In the genomic region with DNA sequence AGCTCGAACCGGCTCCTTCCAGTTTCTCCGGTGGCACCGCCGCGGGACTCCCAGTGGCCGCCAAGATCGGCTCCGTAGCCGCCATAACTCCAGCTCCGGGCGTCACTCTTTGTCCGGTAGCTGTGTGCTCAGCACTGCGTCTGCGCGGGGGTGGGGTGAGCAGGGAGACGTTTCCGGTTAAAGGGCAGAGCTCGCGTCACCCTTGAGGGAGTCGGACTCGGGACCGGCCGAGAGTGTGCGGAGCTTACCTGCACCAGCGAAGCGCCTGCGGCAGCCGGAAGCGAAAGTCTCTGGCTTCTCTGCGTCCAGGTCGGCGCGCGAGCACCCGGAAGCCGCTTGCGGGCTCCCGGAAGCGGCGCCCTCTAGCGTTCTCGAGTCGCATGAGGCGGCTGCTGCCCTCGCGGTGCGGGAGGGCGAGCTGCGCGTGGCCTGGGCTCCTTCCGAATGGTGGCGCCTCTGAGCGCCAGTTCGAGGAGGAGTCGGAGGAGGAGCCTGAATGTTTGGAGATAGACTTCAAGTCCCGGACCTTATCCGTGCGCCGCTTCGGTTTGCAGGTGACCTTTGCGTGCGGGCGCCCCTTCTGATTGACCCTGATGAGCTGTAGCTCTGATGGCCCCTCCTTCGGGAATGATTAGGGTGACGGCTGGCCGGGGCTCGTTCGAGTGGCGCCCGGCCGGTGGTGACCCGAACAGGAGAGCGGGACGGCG, we compare ENCODE assay signal across 9 cellular contexts. TPM values are rescaled to one million over a fixed set of nuclear protein-coding genes. Genes with fewer than 3 reads are reported as not detected.
A peak's percentile ranks its signal among the peaks of the same experiment; 100 is the strongest.
DNase-seq lines count a peak whose midpoint lies in the region; ATAC-seq, FAIRE-seq and TF ChIP-seq lines count a peak whose summit lies in the region.
"Had no signal": no experiment of that assay in that cellular context is flagged by ENCODE, and none has a peak within 500 bp of the region (broad histone marks: within the 10 kb centered on the region; RNA-seq: fewer than 3 reads in every experiment).

A gene (minus strand): TSS at position 303 of the 707 bp plus-strand sequence. CDS start 218 bp downstream, at position 85.

- H3K4me1 ChIP-seq in mammary epithelial cell (ENCODE audit: insufficient read depth, low read length): peaks cover 14% of the 10 kb centered on the region
- peaks cover 8% of the 10 kb centered on the region; the same call in 1 of the 2 replicates for H3K4me1 ChIP-seq in iPS-20b (ENCODE audit: insufficient read depth, low read length)
- H3K4me1 ChIP-seq in small intestine (ENCODE audit: control insufficient read depth in 2 of 2, insufficient read depth in 1 of 2, low read depth in 1 of 2, low read length in 1 of 2): peaks cover 0 to 3% of the 10 kb centered on the region in 2 donors

- peak within 1 kb of the TSS; percentile 98 for H3K9ac ChIP-seq in mammary epithelial cell (ENCODE audit: insufficient read depth, low read length)
- peak within 1 kb of the TSS; percentile 98 for H3K9ac ChIP-seq in iPS-20b (ENCODE audit: low read depth, low read length)

- in situ Hi-C loops in mammary epithelial cell (cut with MboI; ENCODE audit: low sequenced_read_pairs in 2 of 2): no loop called here

- H2AFZ ChIP-seq in mammary epithelial cell (ENCODE audit: low read depth, low read length): peak within 1 kb of the TSS; percentile 97

- H3K27me3 ChIP-seq in WERI-Rb-1 (ENCODE audit: insufficient read depth, low read depth, severe bottlenecking) (no peaks in the 10 kb centered on the region), mammary epithelial cell (ENCODE audit: insufficient read depth, low read length) (no peaks in the 10 kb centered on the region), iPS-20b (ENCODE audit: insufficient read depth, low read length) (no peaks in the 10 kb centered on the region), small intestine (ENCODE audit: control insufficient read depth in 2 of 2, insufficient read depth in 2 of 2, low read length in 2 of 2) (no peaks in the 10 kb centered on the region)

- peaks cover 23% of the 10 kb centered on the region for H3K79me2 ChIP-seq in mammary epithelial cell (ENCODE audit: insufficient read depth, low read length)

- peak within 1 kb of the TSS; percentile 97 for H3K27ac ChIP-seq in WERI-Rb-1
- peak within 1 kb of the TSS; percentile 96 for H3K27ac ChIP-seq in mammary epithelial cell (ENCODE audit: insufficient read depth, low read depth, low read length)
- H3K27ac ChIP-seq in iPS-20b (ENCODE audit: low read length): peak within 1 kb of the TSS; percentile 96
- H3K27ac ChIP-seq in small intestine (ENCODE audit: low read depth in 1 of 2, low read length in 1 of 2): peak within 1 kb of the TSS; percentile 92 to 100

- H4K20me1 ChIP-seq in mammary epithelial cell (ENCODE audit: insufficient read depth, low read length): no peaks in the 10 kb centered on the region

- H3K36me3 ChIP-seq in WERI-Rb-1: peaks cover 13% of the 10 kb centered on the region
- no peaks in the 10 kb centered on the region for H3K36me3 ChIP-seq in mammary epithelial cell (ENCODE audit: insufficient read depth, low read length)
- H3K36me3 ChIP-seq in iPS-20b (ENCODE audit: insufficient read depth, low read depth, low read length): no peaks in the 10 kb centered on the region
- no peaks in the 10 kb centered on the region for H3K36me3 ChIP-seq in small intestine (ENCODE audit: control insufficient read depth in 2 of 2, insufficient read depth in 2 of 2, low read length in 2 of 2)

- dilution Hi-C loops in mammary epithelial cell (cut with HindIII; ENCODE audit: low sequenced_read_pairs): no loop called here

- peak; percentile 98 for TF ChIP-seq CTCF in WERI-Rb-1 (IDR thresholded peaks at IDR 0.05; ENCODE audit: low read depth, low read length)
- peak; percentile 85 to 99 for TF ChIP-seq CTCF in mammary epithelial cell (conservative IDR thresholded peaks at IDR 0.05 in 1 of 2, IDR thresholded peaks at IDR 0.05 in 1 of 2; ENCODE audit: extremely low read depth in 1 of 2, insufficient read depth in 1 of 2, low read depth in 1 of 2, low read length in 2 of 2)

- peak within 1 kb of the TSS; percentile 94 for H3K4me2 ChIP-seq in mammary epithelial cell (ENCODE audit: insufficient read depth, low read depth, low read length)

- intact Hi-C loops in mammary epithelial cell (cut with micrococcal nuclease): loop anchor here (1.0 to 5.0 kb wide), 3 partner anchors 184 to 337 kb away; a partner anchor contains a TSS

- peak within 1 kb of the TSS; percentile 93 for H3K4me3 ChIP-seq in WERI-Rb-1 (ENCODE audit: low read depth, low read length)
- H3K4me3 ChIP-seq in mammary epithelial cell (replicated peaks in 1 of 3; ENCODE audit: insufficient read depth in 1 of 3, low read depth in 2 of 3, low read length in 3 of 3): peak within 1 kb of the TSS; percentile 92 to 100 (median 99)
- peak within 1 kb of the TSS; percentile 87 for H3K4me3 ChIP-seq in iPS-20b (ENCODE audit: low read length)
- H3K4me3 ChIP-seq in small intestine (ENCODE audit: low read depth in 1 of 2, low read length in 2 of 2): peak within 1 kb of the TSS; percentile 61 to 79

- peak; percentile 97 for DNase-seq in AG08396 (ENCODE audit: low spot score)
- peak; percentile 99 for DNase-seq in NCI-H2227 (lab: John Stamatoyannopoulos, UW; ENCODE audit: unreplicated experiment)
- peak; percentile 98 for DNase-seq in WERI-Rb-1
- DNase-seq in mammary epithelial cell: peak; percentile 99
- DNase-seq in small intestine: peak; percentile 98

- CTCF ChIA-PET in mammary epithelial cell (lab: Charles Lee; ENCODE audit: low non-redundant PET): interaction anchor here (0.6 to 1.7 kb wide), 8 partner anchors 14 to 284 kb away, joined by 3 to 22 read pairs (median 5); a partner anchor contains a TSS

- WGBS in mammary epithelial cell (ENCODE audit: low coverage, missing lambda C conversion rate): under 1% methylated on average over 30 of the region's 76 CpGs
- 0% methylated on average over 69 to 76 of the region's 76 CpGs for WGBS in small intestine, 3 donors

- H3K9me3 ChIP-seq in WERI-Rb-1 (ENCODE audit: severe bottlenecking): no peaks in the 10 kb centered on the region
- H3K9me3 ChIP-seq in mammary epithelial cell (replicated peaks; ENCODE audit: insufficient read depth, low read length): no peaks in the 10 kb centered on the region
- no peaks in the 10 kb centered on the region for H3K9me3 ChIP-seq in iPS-20b (ENCODE audit: insufficient read depth, low read depth, low read length)
- no peaks in the 10 kb centered on the region for H3K9me3 ChIP-seq in small intestine (ENCODE audit: control insufficient read depth, low read depth)

- no TSS peak for BruUV-seq in mammary epithelial cell (replicated peaks; lab: Mats Ljungman, UMichigan)

- ATAC-seq in GM18907 (IDR thresholded peaks at IDR 0.05; ENCODE audit: unreplicated experiment) (peak; percentile 87), HG03159 (IDR thresholded peaks at IDR 0.05; ENCODE audit: unreplicated experiment) (peak; percentile 81)

- no peak for FAIRE-seq in small intestine (lab: Jason Lieb, UNC)
- FAIRE-seq: islet of Langerhans had no signal

RNA-seq across cellular contexts. Expression of the gene that starts here (rescaled TPM):
- 10 to 100 TPM; 41.5 to 46.3 TPM for total RNA-seq in mammary epithelial cell
- polyA plus RNA-seq in mammary epithelial cell (17.4 TPM), small intestine (100 to 1,000 TPM; 181 to 283 (median 277) TPM)
- 2.1 TPM for polyA minus RNA-seq in mammary epithelial cell

Comparison
In these comparisons a context has a peak if more than half of its experiments do, and no peak if none do; other contexts are left out.
1. Peak in every context shown above with its lines: DNase-seq, ATAC-seq, H3K4me3 ChIP-seq and H3K27ac ChIP-seq.